1 cellular context compared by ENCODE assay signal in the genomic region with DNA sequence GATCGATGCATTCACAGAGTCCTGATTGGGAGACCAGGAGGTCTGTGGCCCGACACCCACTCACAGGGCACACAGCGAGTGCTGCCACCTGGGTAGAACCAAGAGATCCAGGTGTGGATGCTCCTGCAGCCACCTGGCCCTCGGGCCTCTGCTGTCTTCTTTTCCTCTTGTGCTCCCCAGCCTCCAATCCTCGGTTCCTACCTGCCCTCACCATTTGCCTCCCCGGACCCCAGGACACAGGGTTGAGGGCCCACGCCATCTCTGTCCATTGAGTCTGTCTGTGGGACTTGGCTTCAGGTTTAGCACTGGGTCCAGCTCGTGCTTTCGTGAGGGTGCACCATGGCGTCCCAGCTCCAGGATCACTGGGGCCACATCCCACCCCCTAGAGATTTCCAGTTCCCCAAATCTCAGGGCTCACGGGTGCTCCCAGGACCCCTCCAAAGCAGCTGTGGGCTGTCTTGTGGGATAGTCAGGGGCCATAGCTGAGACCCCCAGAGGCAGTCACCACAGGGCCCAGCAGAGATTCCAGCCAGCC.
TF ChIP-seq lines count a peak whose summit lies in the region.

No MANE protein-coding gene starts in this region.

TF ChIP-seq in H1, 55 proteins besides CTCF, POLR2A, EP300 and RAD21:
- TF ChIP-seq HDAC2 (IDR thresholded peaks at IDR 0.05; ENCODE audit: borderline replicate concordance in 1 of 2, low read depth in 2 of 2, low read length in 2 of 2) (no peak), CEBPB (IDR thresholded peaks at IDR 0.05; ENCODE audit: low read depth, low read length) (no peak), NANOG (IDR thresholded peaks at IDR 0.05; ENCODE audit: insufficient read depth, low read depth, low read length, poor library complexity, severe bottlenecking) (no peak), KDM4A (IDR thresholded peaks at IDR 0.05; ENCODE audit: low read depth, low read length, severe bottlenecking) (no peak), MAX (IDR thresholded peaks at IDR 0.05) (no peak), FOSL1 (IDR thresholded peaks at IDR 0.05; ENCODE audit: insufficient read depth, low read depth, low read length) (no peak), GTF2F1 (IDR thresholded peaks at IDR 0.05; ENCODE audit: borderline replicate concordance, low read depth, low read length) (no peak), SRF (IDR thresholded peaks at IDR 0.05; ENCODE audit: low read depth, low read length) (no peak), RXRA (IDR thresholded peaks at IDR 0.05; ENCODE audit: insufficient read depth, low read depth, low read length) (no peak), KDM1A (IDR thresholded peaks at IDR 0.05; ENCODE audit: borderline replicate concordance, low read length) (no peak), GABPA (IDR thresholded peaks at IDR 0.05; ENCODE audit: borderline replicate concordance, insufficient read depth, low read length) (no peak), JUND (IDR thresholded peaks at IDR 0.05; ENCODE audit: low read length) (no peak)
- TF ChIP-seq, protein P1, sequence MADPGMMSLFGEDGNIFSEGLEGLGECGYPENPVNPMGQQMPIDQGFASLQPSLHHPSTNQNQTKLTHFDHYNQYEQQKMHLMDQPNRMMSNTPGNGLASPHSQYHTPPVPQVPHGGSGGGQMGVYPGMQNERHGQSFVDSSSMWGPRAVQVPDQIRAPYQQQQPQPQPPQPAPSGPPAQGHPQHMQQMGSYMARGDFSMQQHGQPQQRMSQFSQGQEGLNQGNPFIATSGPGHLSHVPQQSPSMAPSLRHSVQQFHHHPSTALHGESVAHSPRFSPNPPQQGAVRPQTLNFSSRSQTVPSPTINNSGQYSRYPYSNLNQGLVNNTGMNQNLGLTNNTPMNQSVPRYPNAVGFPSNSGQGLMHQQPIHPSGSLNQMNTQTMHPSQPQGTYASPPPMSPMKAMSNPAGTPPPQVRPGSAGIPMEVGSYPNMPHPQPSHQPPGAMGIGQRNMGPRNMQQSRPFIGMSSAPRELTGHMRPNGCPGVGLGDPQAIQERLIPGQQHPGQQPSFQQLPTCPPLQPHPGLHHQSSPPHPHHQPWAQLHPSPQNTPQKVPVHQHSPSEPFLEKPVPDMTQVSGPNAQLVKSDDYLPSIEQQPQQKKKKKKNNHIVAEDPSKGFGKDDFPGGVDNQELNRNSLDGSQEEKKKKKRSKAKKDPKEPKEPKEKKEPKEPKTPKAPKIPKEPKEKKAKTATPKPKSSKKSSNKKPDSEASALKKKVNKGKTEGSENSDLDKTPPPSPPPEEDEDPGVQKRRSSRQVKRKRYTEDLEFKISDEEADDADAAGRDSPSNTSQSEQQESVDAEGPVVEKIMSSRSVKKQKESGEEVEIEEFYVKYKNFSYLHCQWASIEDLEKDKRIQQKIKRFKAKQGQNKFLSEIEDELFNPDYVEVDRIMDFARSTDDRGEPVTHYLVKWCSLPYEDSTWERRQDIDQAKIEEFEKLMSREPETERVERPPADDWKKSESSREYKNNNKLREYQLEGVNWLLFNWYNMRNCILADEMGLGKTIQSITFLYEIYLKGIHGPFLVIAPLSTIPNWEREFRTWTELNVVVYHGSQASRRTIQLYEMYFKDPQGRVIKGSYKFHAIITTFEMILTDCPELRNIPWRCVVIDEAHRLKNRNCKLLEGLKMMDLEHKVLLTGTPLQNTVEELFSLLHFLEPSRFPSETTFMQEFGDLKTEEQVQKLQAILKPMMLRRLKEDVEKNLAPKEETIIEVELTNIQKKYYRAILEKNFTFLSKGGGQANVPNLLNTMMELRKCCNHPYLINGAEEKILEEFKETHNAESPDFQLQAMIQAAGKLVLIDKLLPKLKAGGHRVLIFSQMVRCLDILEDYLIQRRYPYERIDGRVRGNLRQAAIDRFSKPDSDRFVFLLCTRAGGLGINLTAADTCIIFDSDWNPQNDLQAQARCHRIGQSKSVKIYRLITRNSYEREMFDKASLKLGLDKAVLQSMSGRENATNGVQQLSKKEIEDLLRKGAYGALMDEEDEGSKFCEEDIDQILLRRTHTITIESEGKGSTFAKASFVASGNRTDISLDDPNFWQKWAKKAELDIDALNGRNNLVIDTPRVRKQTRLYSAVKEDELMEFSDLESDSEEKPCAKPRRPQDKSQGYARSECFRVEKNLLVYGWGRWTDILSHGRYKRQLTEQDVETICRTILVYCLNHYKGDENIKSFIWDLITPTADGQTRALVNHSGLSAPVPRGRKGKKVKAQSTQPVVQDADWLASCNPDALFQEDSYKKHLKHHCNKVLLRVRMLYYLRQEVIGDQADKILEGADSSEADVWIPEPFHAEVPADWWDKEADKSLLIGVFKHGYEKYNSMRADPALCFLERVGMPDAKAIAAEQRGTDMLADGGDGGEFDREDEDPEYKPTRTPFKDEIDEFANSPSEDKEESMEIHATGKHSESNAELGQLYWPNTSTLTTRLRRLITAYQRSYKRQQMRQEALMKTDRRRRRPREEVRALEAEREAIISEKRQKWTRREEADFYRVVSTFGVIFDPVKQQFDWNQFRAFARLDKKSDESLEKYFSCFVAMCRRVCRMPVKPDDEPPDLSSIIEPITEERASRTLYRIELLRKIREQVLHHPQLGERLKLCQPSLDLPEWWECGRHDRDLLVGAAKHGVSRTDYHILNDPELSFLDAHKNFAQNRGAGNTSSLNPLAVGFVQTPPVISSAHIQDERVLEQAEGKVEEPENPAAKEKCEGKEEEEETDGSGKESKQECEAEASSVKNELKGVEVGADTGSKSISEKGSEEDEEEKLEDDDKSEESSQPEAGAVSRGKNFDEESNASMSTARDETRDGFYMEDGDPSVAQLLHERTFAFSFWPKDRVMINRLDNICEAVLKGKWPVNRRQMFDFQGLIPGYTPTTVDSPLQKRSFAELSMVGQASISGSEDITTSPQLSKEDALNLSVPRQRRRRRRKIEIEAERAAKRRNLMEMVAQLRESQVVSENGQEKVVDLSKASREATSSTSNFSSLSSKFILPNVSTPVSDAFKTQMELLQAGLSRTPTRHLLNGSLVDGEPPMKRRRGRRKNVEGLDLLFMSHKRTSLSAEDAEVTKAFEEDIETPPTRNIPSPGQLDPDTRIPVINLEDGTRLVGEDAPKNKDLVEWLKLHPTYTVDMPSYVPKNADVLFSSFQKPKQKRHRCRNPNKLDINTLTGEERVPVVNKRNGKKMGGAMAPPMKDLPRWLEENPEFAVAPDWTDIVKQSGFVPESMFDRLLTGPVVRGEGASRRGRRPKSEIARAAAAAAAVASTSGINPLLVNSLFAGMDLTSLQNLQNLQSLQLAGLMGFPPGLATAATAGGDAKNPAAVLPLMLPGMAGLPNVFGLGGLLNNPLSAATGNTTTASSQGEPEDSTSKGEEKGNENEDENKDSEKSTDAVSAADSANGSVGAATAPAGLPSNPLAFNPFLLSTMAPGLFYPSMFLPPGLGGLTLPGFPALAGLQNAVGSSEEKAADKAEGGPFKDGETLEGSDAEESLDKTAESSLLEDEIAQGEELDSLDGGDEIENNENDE (IDR thresholded peaks at IDR 0.05; ENCODE audit: insufficient replicate concordance, low read length): no peak
